ENCODE assay signal across 8 cellular contexts in genomic region chr2:69645026-69645425, GRCh38. TPM values are rescaled to one million over a fixed set of nuclear protein-coding genes. Genes with fewer than 3 reads are reported as not detected.
A peak's percentile ranks its signal among the peaks of the same experiment; 100 is the strongest.
DNase-seq lines count a peak whose midpoint lies in the region; ATAC-seq and TF ChIP-seq lines count a peak whose summit lies in the region.

No MANE protein-coding gene starts in this region.

- ATAC-seq in HG03460 (IDR thresholded peaks at IDR 0.05; ENCODE audit: unreplicated experiment) (no peak), HG03565 (IDR thresholded peaks at IDR 0.05; ENCODE audit: unreplicated experiment) (no peak)

- H3K27me3 ChIP-seq in esophagus squamous epithelium: no peaks in the 10 kb centered on the region

- TF ChIP-seq POLR2A in esophagus squamous epithelium (IDR thresholded peaks at IDR 0.05): no peak

- DNase-seq in activated effector memory CD4-positive, alpha-beta T cell treated with Interleukin-2 at 50 U/mL for 16 hours: peak; percentile 22
- DNase-seq in activated effector memory CD4-positive, alpha-beta T cell treated with anti-CD3 and anti-CD28 coated beads, Interleukin-2, amount 50 U/mL, for 16 hours: no peak
- DNase-seq in T-helper 22 cell (ENCODE audit: low read depth) (peak; percentile 38), esophagus squamous epithelium (lab: John Stamatoyannopoulos, UW) (no peak), retinal pigment epithelial cell (ENCODE audit: low read depth) (no peak), KG1 (lab: John Stamatoyannopoulos, UW) (no peak)

- TF ChIP-seq CTCF in esophagus squamous epithelium (IDR thresholded peaks at IDR 0.05) (no peak), retinal pigment epithelial cell (conservative IDR thresholded peaks at IDR 0.05; ENCODE audit: low read depth, low read length) (no peak)

- H3K9me3 ChIP-seq in esophagus squamous epithelium: no peaks in the 10 kb centered on the region

- intact Hi-C loops in esophagus squamous epithelium (cut with DNase I): loop anchor here (10.0 kb wide), 1 partner anchor 70 kb away; no protein-coding TSS in a partner anchor

- peak overlapping the region; percentile 92 to 96 (median 94) for H3K27ac ChIP-seq in esophagus squamous epithelium

- peak overlapping the region; percentile 85 to 97 (median 92) for H3K4me3 ChIP-seq in esophagus squamous epithelium
- H3K4me3 ChIP-seq in retinal pigment epithelial cell (ENCODE audit: low read length): peak overlapping the region; percentile 89

- peaks cover 26 to 68% (median 27%) of the 10 kb centered on the region in 3 donors for H3K4me1 ChIP-seq in esophagus squamous epithelium

- H3K36me3 ChIP-seq in esophagus squamous epithelium: no peaks in the 10 kb centered on the region

- 5 to 12% methylated on average over 7 of the region's 7 CpGs for WGBS in esophagus squamous epithelium, 2 donors

RNA-seq across cellular contexts. Expression of gene AAK1, which starts 1.5 kb away (rescaled TPM):
- total RNA-seq in esophagus squamous epithelium: 10 to 100 TPM; 28.0 to 35.5 (median 32.8) TPM

Comparison
In these comparisons a context has a peak if more than half of its experiments do, and no peak if none do; other contexts are left out.
1. DNase-seq: peak in activated effector memory CD4-positive, alpha-beta T cell treated with Interleukin-2 at 50 U/mL for 16 hours (single experiment) and T-helper 22 cell (single experiment); none in activated effector memory CD4-positive, alpha-beta T cell treated with anti-CD3 and anti-CD28 coated beads, Interleukin-2, amount 50 U/mL, for 16 hours (single experiment), esophagus squamous epithelium (single experiment), retinal pigment epithelial cell (single experiment) and KG1 (single experiment).